8 cellular contexts compared by ENCODE assay signal in genomic region chr18:74551936-74552555, GRCh38. TPM values are rescaled to one million over a fixed set of nuclear protein-coding genes. Genes with fewer than 3 reads are reported as not detected.
A peak's percentile ranks its signal among the peaks of the same experiment; 100 is the strongest.
DNase-seq lines count a peak whose midpoint lies in the region; ATAC-seq, FAIRE-seq and TF ChIP-seq lines count a peak whose summit lies in the region.

No MANE protein-coding gene starts in this region.

- H3K9me3 ChIP-seq in left lung, result peaks cover 0 to 19% of the 10 kb centered on the region in 2 donors

- ATAC-seq in GM19328 (IDR thresholded peaks at IDR 0.05; ENCODE audit: unreplicated experiment), result peak; percentile 99
- peak; percentile 99 for ATAC-seq in HG03442 (IDR thresholded peaks at IDR 0.05; ENCODE audit: unreplicated experiment)
- peak; percentile 100 for ATAC-seq in left lung

- H3K4me1 Mint-ChIP-seq in CD14-positive monocyte, result peaks cover 1% of the 10 kb centered on the region

- peak; percentile 92 for TF ChIP-seq CTCF in CD14-positive monocyte (IDR thresholded peaks at IDR 0.05)
- peak; percentile 78 to 80 for TF ChIP-seq CTCF in left lung (IDR thresholded peaks at IDR 0.05)

- peaks cover 0 to 17% (median 9%) of the 10 kb centered on the region in 7 donors for H3K9me3 Mint-ChIP-seq in CD14-positive monocyte

- no peak overlapping the region for H3K4me3 Mint-ChIP-seq in CD14-positive monocyte

- H3K36me3 Mint-ChIP-seq in CD14-positive monocyte, result no peaks in the 10 kb centered on the region

- FAIRE-seq in colon (lab: Jason Lieb, UNC), result peak; percentile 18

- H3K27ac Mint-ChIP-seq in CD14-positive monocyte, result no peak overlapping the region

- H3K27me3 Mint-ChIP-seq in CD14-positive monocyte (ENCODE audit: low read depth in 3 of 3), result peaks cover 6 to 9% (median 6%) of the 10 kb centered on the region in 3 donors

- no peaks in the 10 kb centered on the region for H3K27me3 ChIP-seq in left lung

- no peak overlapping the region for H3K27ac ChIP-seq in left lung

- DNase-seq in CD14-positive monocyte (ENCODE audit: low spot score) (peak; percentile 74), NCI-H524 (lab: John Stamatoyannopoulos, UW) (peak; percentile 30 to 81), left lung (peak in 1 of 2 donors; percentile 77)
- peak; percentile 69 to 79 for DNase-seq in activated CD4-positive, alpha-beta T cell treated with anti-CD3 and anti-CD28 coated beads for 4 hours
- peak; percentile 52 to 70 (median 57) for DNase-seq in stimulated activated CD4-positive, alpha-beta T cell treated with anti-CD3 and anti-CD28 coated beads, TNF-alpha, amount 100 ng/mL, for 24 hours (ENCODE audit: low read depth in 3 of 3)

- H3K36me3 ChIP-seq in left lung, result no peaks in the 10 kb centered on the region

- H3K4me1 ChIP-seq in left lung, result peaks cover 0 to 5% of the 10 kb centered on the region in 2 donors

- no peak overlapping the region for H3K4me3 ChIP-seq in left lung

- intact Hi-C loops in CD14-positive monocyte (cut with micrococcal nuclease), result loop anchor here (2.0 to 5.0 kb wide), 2 partner anchors 199 to 355 kb away; no protein-coding TSS in a partner anchor
- intact Hi-C loops in left lung (cut with DNase I), result no loop called here

RNA-seq across cellular contexts. Expression of gene CNDP1, which starts 17.7 kb away (rescaled TPM):
- polyA plus RNA-seq in CD14-positive monocyte, result not detected
- total RNA-seq in left lung, result not detected

RNA-seq across cellular contexts. Expression of gene ZNF407, which starts 45.6 kb away (rescaled TPM):
- 1 to 10 TPM; 1.3 to 1.6 TPM for polyA plus RNA-seq in CD14-positive monocyte
- 10 to 100 TPM; 11.7 to 16.7 TPM for total RNA-seq in left lung

RNA-seq across cellular contexts. Expression of gene CNDP2, which starts 55.9 kb away (rescaled TPM):
- polyA plus RNA-seq in CD14-positive monocyte, result 100 to 1,000 TPM; 103 to 186 TPM
- total RNA-seq in left lung, result 100 to 1,000 TPM; 242 to 301 TPM

Comparison
In these comparisons a context has a peak if more than half of its experiments do, and no peak if none do; other contexts are left out.
1. intact Hi-C loops: an anchor here in CD14-positive monocyte (2.0 to 5.0 kb wide); none called in left lung.